Comparison of ENCODE assay signal across 17 cellular contexts in the genomic region with DNA sequence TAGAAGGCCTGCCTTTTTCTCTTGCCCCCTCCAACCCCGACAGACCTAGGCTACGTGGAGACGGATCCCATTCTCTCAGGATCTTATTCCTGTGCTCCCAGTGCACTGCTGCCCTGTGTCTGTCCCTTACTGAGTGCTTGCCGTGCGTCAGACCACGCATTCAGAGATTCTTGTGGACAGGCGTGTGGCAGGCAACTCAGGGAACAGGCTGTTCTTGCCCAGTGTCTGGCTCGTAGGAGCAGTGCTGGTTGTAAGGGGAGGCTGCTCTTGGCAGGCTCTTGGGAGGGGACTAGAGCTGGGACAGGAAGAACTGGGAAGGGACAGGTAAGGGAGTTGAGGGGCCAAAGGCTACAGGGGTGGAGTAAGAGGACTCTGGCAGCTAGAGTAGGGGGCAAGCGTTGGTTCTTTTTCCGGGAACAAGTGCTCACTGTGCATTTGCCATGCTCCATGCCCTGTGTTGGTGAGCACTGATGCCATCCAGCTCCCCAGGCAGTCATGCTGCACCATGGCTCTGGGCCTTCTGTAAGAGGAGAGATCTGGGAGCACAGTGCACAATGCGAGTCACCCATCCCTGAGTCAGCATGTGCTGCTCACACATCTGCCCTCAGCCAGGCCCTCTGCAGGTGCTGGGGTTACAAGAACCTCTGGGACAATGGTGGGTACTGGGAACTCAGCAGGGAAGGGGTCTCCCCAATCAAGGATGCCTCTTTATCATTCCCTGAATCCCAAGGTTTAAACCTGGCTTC.
DNase-seq lines count a peak whose midpoint lies in the region; ATAC-seq, FAIRE-seq and TF ChIP-seq lines count a peak whose summit lies in the region.
"Had no signal": no experiment of that assay in that cellular context is flagged by ENCODE, and none has a peak within 500 bp of the region (broad histone marks: within the 10 kb centered on the region; RNA-seq: fewer than 3 reads in every experiment).

No MANE protein-coding gene starts in this region.

- WGBS in heart right ventricle, 2 donors: 81 to 95% methylated on average over 11 of the region's 11 CpGs
- WGBS in aorta, 2 donors: 91% methylated on average over 11 of the region's 11 CpGs

- H3K4me3 ChIP-seq in heart right ventricle: no peak overlapping the region
- H3K4me3 ChIP-seq in aorta (ENCODE audit: low read length in 2 of 2): no peak overlapping the region
- H3K4me3 ChIP-seq: SJSA1, smooth muscle cell had no signal

- H3K9me3 ChIP-seq in T-helper 17 cell (ENCODE audit: control insufficient read depth, low read length, poor library complexity, severe bottlenecking): no peaks in the 10 kb centered on the region
- H3K9me3 ChIP-seq in heart right ventricle: no peaks in the 10 kb centered on the region
- H3K9me3 ChIP-seq in aorta (ENCODE audit: control insufficient read depth, low read length): no peaks in the 10 kb centered on the region
- H3K9me3 ChIP-seq: SJSA1 had no signal

- H3K36me3 ChIP-seq in heart right ventricle: peaks cover 0 to 32% (median 0%) of the 10 kb centered on the region in 9 donors
- no peaks in the 10 kb centered on the region for H3K36me3 ChIP-seq in aorta (ENCODE audit: control insufficient read depth in 1 of 2, insufficient read depth in 2 of 2, low read length in 1 of 2)
- H3K36me3 ChIP-seq: SJSA1 had no signal

- peaks cover 38% of the 10 kb centered on the region for H3K4me1 Mint-ChIP-seq in T-helper 17 cell

- peak; percentile 28 for DNase-seq in stimulated activated CD4-positive, alpha-beta T cell treated with anti-CD3 and anti-CD28 coated beads, Interleukin-1b, Interleukin-23, amount 100 ng/mL, for 48 hours
- DNase-seq in stimulated activated CD4-positive, alpha-beta T cell treated with anti-CD3 and anti-CD28 coated beads, Interleukin-2, amount 100 ng/mL, for 48 hours: no peak
- DNase-seq in T-helper 17 cell: no peak
- peak in 1 of 2 donors; percentile 55 for DNase-seq in heart right ventricle
- peak; percentile 16 for DNase-seq in urothelium cell line (ENCODE audit: low spot score)
- no peak for DNase-seq in aorta
- DNase-seq in cerebellar nuclear complex (lab: John Stamatoyannopoulos, UW): no peak
- DNase-seq: activated B cell treated with CpG ODN at 0.5 μM for 24 hours; central memory CD4-positive, alpha-beta T cell; GDM1; NCI-H1092; NCI-H524 had no signal

- peaks cover 0 to 25% (median 9%) of the 10 kb centered on the region in 9 donors for H3K4me1 ChIP-seq in heart right ventricle
- no peaks in the 10 kb centered on the region for H3K4me1 ChIP-seq in aorta (ENCODE audit: control insufficient read depth in 1 of 2, insufficient read depth in 2 of 2, low read length in 2 of 2)
- H3K4me1 ChIP-seq: SJSA1 had no signal

- H3K27me3 ChIP-seq in heart right ventricle: no peaks in the 10 kb centered on the region
- H3K27me3 ChIP-seq in aorta (ENCODE audit: control insufficient read depth in 1 of 2, insufficient read depth in 2 of 2, low read length in 1 of 2): no peaks in the 10 kb centered on the region
- H3K27me3 ChIP-seq: SJSA1 had no signal

- ATAC-seq in T-helper 17 cell (no peak), heart right ventricle (peak in 7 of 8 donors; percentile 63 to 96 (median 91)), aorta (ENCODE audit: low FRiP score) (no peak), GM19023 (IDR thresholded peaks at IDR 0.05; ENCODE audit: unreplicated experiment) (no peak)

- H3K4me3 Mint-ChIP-seq in T-helper 17 cell: no peak overlapping the region
- H3K4me3 Mint-ChIP-seq: activated B cell treated with CpG ODN at 0.5 μM for 24 hours, nephron had no signal

- H3K36me3 Mint-ChIP-seq in T-helper 17 cell (ENCODE audit: low read depth): peaks cover 10% of the 10 kb centered on the region

- no peaks in the 10 kb centered on the region for H3K27me3 Mint-ChIP-seq in T-helper 17 cell
- H3K27me3 Mint-ChIP-seq: activated B cell treated with CpG ODN at 0.5 μM for 24 hours had no signal

- intact Hi-C loops in heart right ventricle (cut with DNase I): loop anchor here in 1 of 10 donors (10.0 kb wide), 1 partner anchor 113 kb away; no protein-coding TSS in a partner anchor
- intact Hi-C loops in aorta (cut with DNase I): no loop called here

- TF ChIP-seq CTCF in heart right ventricle (IDR thresholded peaks at IDR 0.05): no peak

- peak overlapping the region in 5 of 10 donors; percentile 17 to 39 (median 22) for H3K27ac ChIP-seq in heart right ventricle
- no peak overlapping the region for H3K27ac ChIP-seq in aorta (ENCODE audit: low read depth in 1 of 2, low read length in 2 of 2)
- H3K27ac ChIP-seq: SJSA1 had no signal

- peak overlapping the region; percentile 41 for H3K27ac Mint-ChIP-seq in T-helper 17 cell
- H3K27ac Mint-ChIP-seq: nephron had no signal

- FAIRE-seq in urothelium cell line (lab: Jason Lieb, UNC): no peak
- FAIRE-seq: keratinocyte had no signal

Comparison
In these comparisons a context has a peak if more than half of its experiments do, and no peak if none do; other contexts are left out.
1. DNase-seq: peak in stimulated activated CD4-positive, alpha-beta T cell treated with anti-CD3 and anti-CD28 coated beads, Interleukin-1b, Interleukin-23, amount 100 ng/mL, for 48 hours (single experiment) and urothelium cell line (single experiment); none in stimulated activated CD4-positive, alpha-beta T cell treated with anti-CD3 and anti-CD28 coated beads, Interleukin-2, amount 100 ng/mL, for 48 hours (0 of 2), T-helper 17 cell (0 of 3), aorta (0 of 2) and cerebellar nuclear complex (0 of 2).
2. ATAC-seq: peak in heart right ventricle (7 of 8); none in T-helper 17 cell (single experiment), aorta (single experiment) and GM19023 (single experiment).